In the genomic region with DNA sequence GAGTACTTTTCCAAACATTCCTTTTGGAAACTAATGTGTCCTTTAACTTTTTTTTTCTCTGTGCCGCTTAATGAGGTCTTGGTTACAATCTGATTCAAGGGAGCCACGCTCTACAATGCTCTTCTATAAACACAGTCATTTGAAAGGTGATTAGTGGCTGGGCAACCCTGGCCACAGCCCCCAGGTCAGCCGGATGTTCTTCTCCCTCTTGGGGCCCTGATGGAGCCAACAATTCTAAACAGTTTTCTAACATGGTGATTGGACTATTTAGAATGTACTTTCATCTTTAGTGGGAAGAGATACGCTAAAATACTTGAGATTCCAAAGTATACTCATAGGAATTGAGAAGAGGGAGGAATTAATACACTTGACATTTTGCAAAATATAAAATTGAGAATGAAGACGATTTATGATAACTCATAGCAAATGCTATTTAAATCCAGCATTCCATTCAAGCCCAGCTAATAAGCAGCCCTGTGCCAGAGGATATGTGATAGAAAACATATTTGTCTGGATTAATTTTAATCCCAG, we compare ENCODE assay signal across 18 cellular contexts.
DNase-seq lines count a peak whose midpoint lies in the region; TF ChIP-seq lines count a peak whose summit lies in the region.
"Had no signal": no experiment of that assay in that cellular context is flagged by ENCODE, and none has a peak within 500 bp of the region (broad histone marks: within the 10 kb centered on the region; RNA-seq: fewer than 3 reads in every experiment).

No MANE protein-coding gene starts in this region.

- intact Hi-C loops in dorsolateral prefrontal cortex (cut with DNase I), result no loop called here

- H2AFZ ChIP-seq in osteoblast (ENCODE audit: low read length), result peak overlapping the region; percentile 67

- TF ChIP-seq CTCF in brain microvascular endothelial cell (IDR thresholded peaks at IDR 0.05; ENCODE audit: low read depth, low read length, missing control alignments) (no peak), osteoblast (IDR thresholded peaks at IDR 0.05; ENCODE audit: extremely low read depth, low read depth, low read length) (no peak), dorsolateral prefrontal cortex (IDR thresholded peaks at IDR 0.05 in 54 of 56, conservative IDR thresholded peaks at IDR 0.05 in 2 of 56; ENCODE audit: low read depth in 1 of 56, partially characterized antibody in 56 of 56) (no peak), glutamatergic neuron (IDR thresholded peaks at IDR 0.05; ENCODE audit: partially characterized antibody, unreplicated experiment) (no peak)

- H3K9me3 Mint-ChIP-seq in glutamatergic neuron (ENCODE audit: unreplicated experiment), result peaks cover 2% of the 10 kb centered on the region
- H3K9me3 Mint-ChIP-seq: effector memory CD8-positive, alpha-beta T cell had no signal

- H4K20me1 ChIP-seq in osteoblast (ENCODE audit: insufficient read depth, low read length), result no peaks in the 10 kb centered on the region
- H4K20me1 ChIP-seq: BLaER1 treated with 17β-estradiol and CSF1 and Interleukin-3, amounts not matched to agents 10 nM and 100 nM had no signal

- DNase-seq in EH (ENCODE audit: low read depth) (peak; percentile 69), NCI-H226 (peak; percentile 56), brain microvascular endothelial cell (no peak), osteoblast (ENCODE audit: insufficient read length, low spot score, missing footprints) (no peak), dorsolateral prefrontal cortex (no peak), DMS79 (lab: John Stamatoyannopoulos, UW) (no peak), glutamatergic neuron (no peak), NCI-H1105 treated with DMSO at 0.1 percent for 48 hours (lab: John Stamatoyannopoulos, UW) (no peak)
- DNase-seq: activated CD4-positive, alpha-beta T cell treated with anti-CD3 and anti-CD28 coated beads for 4 hours; activated naive CD4-positive, alpha-beta T cell treated with Interleukin-2 at 50 U/mL for 16 hours; effector memory CD8-positive, alpha-beta T cell; GOT3; left ventricle myocardium superior; naive B cell; NCI-H2171 treated with DMSO at 0.1 percent for 48 hours; T-helper 2 cell had no signal

- in situ Hi-C loops in brain microvascular endothelial cell (cut with HindIII; ENCODE audit: low pct_ligation_motif_present, low sequenced_read_pairs), result no loop called here

- H3K36me3 ChIP-seq in brain microvascular endothelial cell (replicated peaks) (no peaks in the 10 kb centered on the region), osteoblast (ENCODE audit: insufficient read depth, low read length) (no peaks in the 10 kb centered on the region)
- H3K36me3 ChIP-seq: BLaER1 treated with 17β-estradiol and CSF1 and Interleukin-3, amounts not matched to agents 10 nM and 100 nM; breast epithelium had no signal

- peaks cover 32% of the 10 kb centered on the region for H3K4me1 ChIP-seq in osteoblast (ENCODE audit: insufficient read depth, low read length)
- H3K4me1 ChIP-seq: breast epithelium had no signal

- no peaks in the 10 kb centered on the region for H3K79me2 ChIP-seq in osteoblast (ENCODE audit: insufficient read depth, low read length)

- no peak overlapping the region for H3K27ac Mint-ChIP-seq in glutamatergic neuron (ENCODE audit: unreplicated experiment)
- H3K27ac Mint-ChIP-seq: effector memory CD8-positive, alpha-beta T cell; naive B cell had no signal

- H3K9me3 ChIP-seq in osteoblast (ENCODE audit: low read depth, low read length), result no peaks in the 10 kb centered on the region

- H3K4me3 Mint-ChIP-seq in glutamatergic neuron (ENCODE audit: unreplicated experiment), result no peak overlapping the region
- H3K4me3 Mint-ChIP-seq: effector memory CD8-positive, alpha-beta T cell; naive B cell had no signal

- no peak overlapping the region for H3K4me3 ChIP-seq in brain microvascular endothelial cell (ENCODE audit: low read depth, low read length)
- H3K4me3 ChIP-seq in osteoblast (ENCODE audit: insufficient read depth, low read length), result peak overlapping the region; percentile 37
- peak overlapping the region in 2 of 59 donors; percentile 10 to 20 for H3K4me3 ChIP-seq in dorsolateral prefrontal cortex
- H3K4me3 ChIP-seq: BLaER1 treated with 17β-estradiol and CSF1 and Interleukin-3, amounts not matched to agents 10 nM and 100 nM; breast epithelium had no signal

- H3K36me3 Mint-ChIP-seq in glutamatergic neuron (ENCODE audit: unreplicated experiment), result peaks cover 3% of the 10 kb centered on the region
- H3K36me3 Mint-ChIP-seq: naive B cell had no signal

- H3K27me3 Mint-ChIP-seq in glutamatergic neuron (ENCODE audit: unreplicated experiment), result no peaks in the 10 kb centered on the region

- H3K27ac ChIP-seq in brain microvascular endothelial cell, result peak overlapping the region; percentile 7
- peak overlapping the region; percentile 67 for H3K27ac ChIP-seq in osteoblast (ENCODE audit: low read depth, low read length)
- H3K27ac ChIP-seq in dorsolateral prefrontal cortex, result no peak overlapping the region
- H3K27ac ChIP-seq: BLaER1 treated with 17β-estradiol and CSF1 and Interleukin-3, amounts not matched to agents 10 nM and 100 nM; breast epithelium had no signal

- H3K4me1 Mint-ChIP-seq in glutamatergic neuron (ENCODE audit: low read depth, unreplicated experiment), result no peaks in the 10 kb centered on the region
- H3K4me1 Mint-ChIP-seq: naive B cell had no signal

- peak overlapping the region; percentile 69 for H3K4me2 ChIP-seq in osteoblast (ENCODE audit: insufficient read depth, low read length)
- H3K4me2 ChIP-seq: BLaER1 treated with 17β-estradiol and CSF1 and Interleukin-3, amounts not matched to agents 10 nM and 100 nM had no signal

- no peaks in the 10 kb centered on the region for H3K27me3 ChIP-seq in brain microvascular endothelial cell (replicated peaks)
- H3K27me3 ChIP-seq in osteoblast (ENCODE audit: insufficient read depth, low read length), result no peaks in the 10 kb centered on the region
- H3K27me3 ChIP-seq in dorsolateral prefrontal cortex, result no peaks in the 10 kb centered on the region
- H3K27me3 ChIP-seq: BLaER1 treated with 17β-estradiol and CSF1 and Interleukin-3, amounts not matched to agents 10 nM and 100 nM; breast epithelium had no signal

Comparison
In these comparisons a context has a peak if more than half of its experiments do, and no peak if none do; other contexts are left out.
1. DNase-seq: peak in EH (single experiment) and NCI-H226 (single experiment); none in brain microvascular endothelial cell (single experiment), osteoblast (single experiment), dorsolateral prefrontal cortex (0 of 10), DMS79 (single experiment), glutamatergic neuron (single experiment) and NCI-H1105 treated with DMSO at 0.1 percent for 48 hours (single experiment).
2. H3K27ac ChIP-seq: peak in brain microvascular endothelial cell (single experiment) and osteoblast (single experiment); none in dorsolateral prefrontal cortex (0 of 59).